Comparison of ENCODE assay signal across 12 cellular contexts in genomic region chr10:110820321-110820814, GRCh38. TPM values are rescaled to one million over a fixed set of nuclear protein-coding genes. Genes with fewer than 3 reads are reported as not detected.
DNase-seq lines count a peak whose midpoint lies in the region; ATAC-seq and TF ChIP-seq lines count a peak whose summit lies in the region.
"Had no signal": no experiment of that assay in that cellular context is flagged by ENCODE, and none has a peak within 500 bp of the region (broad histone marks: within the 10 kb centered on the region; RNA-seq: fewer than 3 reads in every experiment).

No MANE protein-coding gene starts in this region.

- H3K9me3 ChIP-seq in esophagus (ENCODE audit: control insufficient read depth in 2 of 2, insufficient read depth in 1 of 2, low read depth in 1 of 2, low read length in 1 of 2) (no peaks in the 10 kb centered on the region), PC-3 (ENCODE audit: low read length) (no peaks in the 10 kb centered on the region), SJCRH30 (replicated peaks) (no peaks in the 10 kb centered on the region)
- H3K9me3 ChIP-seq: spleen had no signal

- no peak overlapping the region for H2AFZ ChIP-seq in PC-3 (ENCODE audit: low read length)

- CTCF ChIA-PET in PC-3 (lab: Charles Lee): no interaction called here

- H3K36me3 ChIP-seq in esophagus (ENCODE audit: control insufficient read depth in 2 of 2, insufficient read depth in 2 of 2, low read length in 1 of 2): no peaks in the 10 kb centered on the region
- H3K36me3 ChIP-seq in PC-3 (ENCODE audit: low read depth, low read length): no peaks in the 10 kb centered on the region
- H3K36me3 ChIP-seq in SJCRH30: peaks cover 22% of the 10 kb centered on the region
- H3K36me3 ChIP-seq: spleen had no signal

- TF ChIP-seq CTCF in PC-3 (conservative IDR thresholded peaks at IDR 0.05; ENCODE audit: low read depth, low read length): no peak

- H3K4me3 ChIP-seq in esophagus (ENCODE audit: low read depth in 1 of 2, low read length in 2 of 2) (no peak overlapping the region), PC-3 (ENCODE audit: low read length) (no peak overlapping the region), SJCRH30 (no peak overlapping the region)
- H3K4me3 ChIP-seq: spleen had no signal

- H3K4me2 ChIP-seq in PC-3 (ENCODE audit: low read length): no peak overlapping the region

- POLR2A ChIA-PET in PC-3 (lab: Charles Lee; ENCODE audit: unreplicated experiment): no interaction called here

- no peaks in the 10 kb centered on the region for H3K79me2 ChIP-seq in PC-3 (ENCODE audit: low read length)

- H3K27me3 ChIP-seq in esophagus (ENCODE audit: control insufficient read depth in 1 of 2, insufficient read depth in 2 of 2, low read length in 2 of 2) (no peaks in the 10 kb centered on the region), PC-3 (ENCODE audit: low read length) (no peaks in the 10 kb centered on the region), SJCRH30 (no peaks in the 10 kb centered on the region)
- H3K27me3 ChIP-seq: spleen had no signal

- ATAC-seq in PC-3: no peak
- ATAC-seq: activated naive CD4-positive, alpha-beta T cell treated with anti-CD3 and anti-CD28 coated beads, Interleukin-2, amount 50 U/mL, for 72 hours had no signal

- H3K4me1 ChIP-seq in esophagus (ENCODE audit: control insufficient read depth in 2 of 2, insufficient read depth in 2 of 2, low read length in 1 of 2) (peaks cover 8 to 30% of the 10 kb centered on the region in 2 donors), PC-3 (ENCODE audit: insufficient read depth, low read length) (peaks cover 12% of the 10 kb centered on the region), SJCRH30 (no peaks in the 10 kb centered on the region)

- H3K9me2 ChIP-seq in PC-3 (replicated peaks; ENCODE audit: low read length): no peaks in the 10 kb centered on the region

- BruUV-seq in PC-3 (replicated peaks; lab: Mats Ljungman, UMichigan): no TSS peak

- H4K20me1 ChIP-seq in PC-3 (ENCODE audit: low read length): no peaks in the 10 kb centered on the region

- intact Hi-C loops in PC-3 (cut with micrococcal nuclease): loop anchor here (5.0 kb wide), 1 partner anchor 47 kb away; no protein-coding TSS in a partner anchor

- peak; percentile 21 for DNase-seq in NCI-H1092 (lab: John Stamatoyannopoulos, UW)
- DNase-seq in midbrain (lab: John Stamatoyannopoulos, UW): peak; percentile 57
- peak; percentile 82 for DNase-seq in superior temporal gyrus (ENCODE audit: extremely low spot score)
- DNase-seq in PC-3: no peak
- DNase-seq in kidney glomerular epithelial cell (lab: John Stamatoyannopoulos, UW): no peak
- no peak for DNase-seq in A172 (ENCODE audit: low spot score)
- DNase-seq in SJCRH30: no peak
- DNase-seq: activated CD4-positive, CD25-positive, alpha-beta regulatory T cell treated with anti-CD3 and anti-CD28 coated beads, Interleukin-2, amount 50 U/mL, for 72 hours; KBM-7; spleen had no signal

- no peak overlapping the region for H3K9ac ChIP-seq in PC-3 (ENCODE audit: low read length)

- no peaks in the 10 kb centered on the region for H3F3A ChIP-seq in PC-3 (ENCODE audit: low read length, unreplicated experiment)

- peak overlapping the region; percentile 73 to 92 for H3K27ac ChIP-seq in esophagus (ENCODE audit: low read depth in 2 of 2, low read length in 1 of 2)
- H3K27ac ChIP-seq in PC-3 (ENCODE audit: low read length): no peak overlapping the region
- no peak overlapping the region for H3K27ac ChIP-seq in SJCRH30

- 14 to 27% methylated on average over 8 of the region's 8 CpGs for WGBS in esophagus, 2 donors

RNA-seq across cellular contexts. Expression of gene PDCD4, which starts 51.4 kb away (rescaled TPM):
- polyA plus RNA-seq in esophagus: 100 to 1,000 TPM; 116 to 203 TPM
- total RNA-seq in PC-3 (2014; rRNA removed): 19.4 and 24.4 TPM in 2 replicates
- 23.2 and 23.3 TPM in 2 replicates for total RNA-seq in A172 (2014; rRNA removed; shearing (Covaris generic))
- 55.0 and 60.9 TPM in 2 replicates for total RNA-seq in SJCRH30 (2014; rRNA removed; shearing (Covaris generic))

Comparison
In these comparisons a context has a peak if more than half of its experiments do, and no peak if none do; other contexts are left out.
1. DNase-seq: peak in NCI-H1092 (single experiment), midbrain (single experiment) and superior temporal gyrus (single experiment); none in PC-3 (single experiment), kidney glomerular epithelial cell (single experiment), A172 (single experiment) and SJCRH30 (0 of 2).
2. H3K27ac ChIP-seq: peak in esophagus (2 of 2); none in PC-3 (single experiment) and SJCRH30 (single experiment).